Comparison of ENCODE assay signal across 30 cellular contexts in genomic region chr11:44934735-44935250, GRCh38.
"Had no signal": no experiment of that assay in that cellular context is flagged by ENCODE, and none has a peak within 500 bp of the region (broad histone marks: within the 10 kb centered on the region; RNA-seq: fewer than 3 reads in every experiment).

No MANE protein-coding gene starts in this region.

- FAIRE-seq: endometrium, frontal cortex had no signal

- H3K27ac ChIP-seq: ascending aorta, breast epithelium, colonic mucosa, WERI-Rb-1 had no signal

- H3K4me3 ChIP-seq: ascending aorta, breast epithelium, cardiac muscle cell, colonic mucosa had no signal

- H3K36me3 ChIP-seq: breast epithelium, cardiac muscle cell, colonic mucosa had no signal

- H3K9me3 ChIP-seq: ascending aorta, breast epithelium, colonic mucosa had no signal

- DNase-seq: activated B cell treated with CpG ODN at 0.5 μM for 24 hours; activated CD4-positive, alpha-beta T cell treated with anti-CD3 and anti-CD28 coated beads for 48 hours; activated CD4-positive, alpha-beta T cell treated with anti-CD3 and anti-CD28 coated beads, Interleukin-2, amount 50 U/mL, for 1 hour; activated CD4-positive, alpha-beta T cell treated with anti-CD3 and anti-CD28 coated beads, Interleukin-2, amount 50 U/mL, for 48 hours; activated CD8-positive, alpha-beta memory T cell treated with anti-CD3 and anti-CD28 coated beads for 24 hours; activated CD8-positive, alpha-beta T cell treated with anti-CD3 and anti-CD28 coated beads for 36 hours; activated effector memory CD4-positive, alpha-beta T cell treated with Interleukin-2 at 50 U/mL for 16 hours; activated gamma-delta T cell treated with Interleukin-2 at 50 U/mL for 16 hours; activated naive CD4-positive, alpha-beta T cell treated with Interleukin-2 at 50 U/mL for 16 hours; activated naive CD8-positive, alpha-beta T cell treated with anti-CD3 and anti-CD28 coated beads, Interleukin-2, amount 10 ng/mL, durations not matched to agents 7 days and 5 days; activated T-cell treated with anti-CD3 and anti-CD28 coated beads, Interleukin-2, amount 50 U/mL, for 4 hours; central memory CD4-positive, alpha-beta T cell; cerebellar nuclear complex; colonic mucosa; effector CD8-positive, alpha-beta T cell; foreskin fibroblast; head of caudate nucleus; T-helper 1 cell; T-helper 17 cell; T1000; WERI-Rb-1 had no signal

- H3K4me1 ChIP-seq: ascending aorta, breast epithelium, colonic mucosa had no signal

- ATAC-seq: activated CD4-positive, CD25-positive, alpha-beta regulatory T cell treated with anti-CD3 and anti-CD28 coated beads, Interleukin-2, amount 50 U/mL, for 24 hours; activated CD8-positive, alpha-beta T cell treated with anti-CD3 and anti-CD28 coated beads for 36 hours; activated naive CD4-positive, alpha-beta T cell treated with anti-CD3 and anti-CD28 coated beads, Interleukin-2, amount 50 U/mL, for 72 hours; activated T-cell treated with anti-CD3 and anti-CD28 coated beads, Interleukin-2, amount 50 U/mL, for 4 hours; activated T-helper 17 cell treated with anti-CD3 and anti-CD28 coated beads, Interleukin-2, amount 50 U/mL, for 72 hours; esophagus mucosa; T-helper 17 cell had no signal

- H3K27me3 ChIP-seq: ascending aorta, breast epithelium, cardiac muscle cell, colonic mucosa had no signal
